In genomic region chr4:104394409-104394813, GRCh38 we compare ENCODE assay signal across 10 cellular contexts.
DNase-seq lines count a peak whose midpoint lies in the region; TF ChIP-seq lines count a peak whose summit lies in the region.
"Had no signal": no experiment of that assay in that cellular context is flagged by ENCODE, and none has a peak within 500 bp of the region (broad histone marks: within the 10 kb centered on the region; RNA-seq: fewer than 3 reads in every experiment).

No MANE protein-coding gene starts in this region.

- H3K9me3 ChIP-seq in SK-N-SH (no peaks in the 10 kb centered on the region), subcutaneous abdominal adipose tissue (ENCODE audit: control insufficient read depth in 5 of 5, low read length in 5 of 5) (no peaks in the 10 kb centered on the region), HAP-1 (no peaks in the 10 kb centered on the region)

- POLR2A ChIA-PET in SK-N-SH (lab: Yijun Ruan, JAX): no interaction called here

- H3F3A ChIP-seq in SK-N-SH (replicated peaks; ENCODE audit: insufficient read depth): no peaks in the 10 kb centered on the region

- H3K4me1 ChIP-seq in SK-N-SH (ENCODE audit: control insufficient read depth in 1 of 2, insufficient read depth in 2 of 2, low read depth in 1 of 2, low read length in 1 of 2) (peaks cover 4 to 5% of the 10 kb centered on the region in 2 experiments; a peak in 3 of 4 replicates), subcutaneous abdominal adipose tissue (ENCODE audit: control insufficient read depth in 5 of 5, insufficient read depth in 5 of 5, low read length in 5 of 5) (peaks cover 0 to 21% (median 4%) of the 10 kb centered on the region in 5 donors), HAP-1 (no peaks in the 10 kb centered on the region)

- 11% methylated on average over 10 of the region's 10 CpGs for WGBS in SK-N-SH (ENCODE audit: low lambda C conversion rate)

- H3K27me3 ChIP-seq in SK-N-SH (ENCODE audit: insufficient read depth) (no peaks in the 10 kb centered on the region), subcutaneous abdominal adipose tissue (ENCODE audit: control insufficient read depth in 5 of 5, insufficient read depth in 4 of 5, low read length in 5 of 5) (peaks cover 0 to 4% (median 0%) of the 10 kb centered on the region in 5 donors), HAP-1 (ENCODE audit: low read depth) (no peaks in the 10 kb centered on the region)

- H3K9ac ChIP-seq in SK-N-SH: no peak overlapping the region
- H3K9ac ChIP-seq in subcutaneous abdominal adipose tissue (ENCODE audit: low read length in 5 of 5): no peak overlapping the region

- H3K36me3 ChIP-seq in SK-N-SH (replicated peaks in 1 of 2; ENCODE audit: control insufficient read depth in 1 of 2, insufficient read depth in 2 of 2, low read length in 1 of 2) (no peaks in the 10 kb centered on the region), subcutaneous abdominal adipose tissue (ENCODE audit: control insufficient read depth in 5 of 5, insufficient read depth in 5 of 5, low read length in 5 of 5) (no peaks in the 10 kb centered on the region), HAP-1 (replicated peaks) (no peaks in the 10 kb centered on the region)

- CTCF ChIA-PET in SK-N-SH (lab: Yijun Ruan, JAX): interaction anchor here (0.6 to 2.7 kb wide), 11 partner anchors 11 to 465 kb away, joined by 3 to 12 read pairs (median 3); no protein-coding TSS in a partner anchor

- peak; percentile 32 for TF ChIP-seq RAD21 in SK-N-SH (IDR thresholded peaks at IDR 0.05; ENCODE audit: low read length)

- in situ Hi-C loops in HAP-1 (cut with MboI; ENCODE audit: low sequenced_read_pairs): no loop called here

- H3K4me3 ChIP-seq in SK-N-SH (ENCODE audit: low read depth in 2 of 2, low read length in 1 of 2) (peak overlapping the region in 1 of 2 experiments; percentile 24; a peak in 2 of 4 replicates), subcutaneous abdominal adipose tissue (ENCODE audit: low read depth in 1 of 5, low read length in 5 of 5) (peak overlapping the region in 4 of 5 donors; percentile 7 to 43 (median 26)), HAP-1 (no peak overlapping the region)

- H3K27ac ChIP-seq in SK-N-SH (ENCODE audit: low read depth in 2 of 2, low read length in 1 of 2) (peak overlapping the region in 1 of 2 experiments; percentile 47; a peak in 2 of 4 replicates), subcutaneous abdominal adipose tissue (ENCODE audit: low read depth, low read length) (peak overlapping the region; percentile 11)

- DNase-seq in NCI-H524 (lab: John Stamatoyannopoulos, UW) (peak; percentile 38 to 46), NCI-H524 treated with DMSO at 0.1 percent for 48 hours (lab: John Stamatoyannopoulos, UW) (no peak), SK-N-SH (peak; percentile 10), inferior parietal cortex (ENCODE audit: extremely low spot score) (peak; percentile 80), AG08396 (ENCODE audit: low spot score) (no peak), HAP-1 (ENCODE audit: low spot score in 2 of 2) (no peak), HuH-7 (ENCODE audit: low spot score) (no peak)
- DNase-seq: activated CD4-positive, alpha-beta T cell treated with anti-CD3 and anti-CD28 coated beads, Interleukin-2, amount 10 ng/mL, durations not matched to agents 7 days and 5 days; NK-92 treated with Interleukin-12 subunit alpha and Interleukin-12 subunit beta, amount 100 ng/mL, for 24 hours had no signal

- H2AFZ ChIP-seq in SK-N-SH (ENCODE audit: low read depth): no peak overlapping the region

- H3K79me2 ChIP-seq in SK-N-SH (ENCODE audit: insufficient read depth): no peaks in the 10 kb centered on the region

- TF ChIP-seq CTCF in SK-N-SH (IDR thresholded peaks at IDR 0.05): no peak

- H3K9me2 ChIP-seq in SK-N-SH: no peaks in the 10 kb centered on the region

- H3K4me2 ChIP-seq in SK-N-SH: no peak overlapping the region; the same call in 1 of the 2 replicates

- no peak; a peak in 1 of 4 replicates for TF ChIP-seq EP300 in SK-N-SH (IDR thresholded peaks at IDR 0.05; ENCODE audit: borderline replicate concordance in 1 of 2, low read depth in 1 of 2, low read length in 1 of 2)

- no peaks in the 10 kb centered on the region for H4K20me1 ChIP-seq in SK-N-SH (ENCODE audit: insufficient read depth)

TF ChIP-seq in SK-N-SH, 30 proteins besides CTCF, POLR2A, EP300 and RAD21:
- TF ChIP-seq MXI1 (IDR thresholded peaks at IDR 0.05; ENCODE audit: low read depth, low read length): peak; percentile 91
- TF ChIP-seq RFX5 (IDR thresholded peaks at IDR 0.05; ENCODE audit: low read length): no peak

Comparison
In these comparisons a context has a peak if more than half of its experiments do, and no peak if none do; other contexts are left out.
1. DNase-seq: peak in NCI-H524 (2 of 2), SK-N-SH (single experiment) and inferior parietal cortex (single experiment); none in NCI-H524 treated with DMSO at 0.1 percent for 48 hours (single experiment), AG08396 (single experiment), HAP-1 (0 of 2) and HuH-7 (single experiment).